Comparison of ENCODE assay signal across 1 cellular context in the genomic region with DNA sequence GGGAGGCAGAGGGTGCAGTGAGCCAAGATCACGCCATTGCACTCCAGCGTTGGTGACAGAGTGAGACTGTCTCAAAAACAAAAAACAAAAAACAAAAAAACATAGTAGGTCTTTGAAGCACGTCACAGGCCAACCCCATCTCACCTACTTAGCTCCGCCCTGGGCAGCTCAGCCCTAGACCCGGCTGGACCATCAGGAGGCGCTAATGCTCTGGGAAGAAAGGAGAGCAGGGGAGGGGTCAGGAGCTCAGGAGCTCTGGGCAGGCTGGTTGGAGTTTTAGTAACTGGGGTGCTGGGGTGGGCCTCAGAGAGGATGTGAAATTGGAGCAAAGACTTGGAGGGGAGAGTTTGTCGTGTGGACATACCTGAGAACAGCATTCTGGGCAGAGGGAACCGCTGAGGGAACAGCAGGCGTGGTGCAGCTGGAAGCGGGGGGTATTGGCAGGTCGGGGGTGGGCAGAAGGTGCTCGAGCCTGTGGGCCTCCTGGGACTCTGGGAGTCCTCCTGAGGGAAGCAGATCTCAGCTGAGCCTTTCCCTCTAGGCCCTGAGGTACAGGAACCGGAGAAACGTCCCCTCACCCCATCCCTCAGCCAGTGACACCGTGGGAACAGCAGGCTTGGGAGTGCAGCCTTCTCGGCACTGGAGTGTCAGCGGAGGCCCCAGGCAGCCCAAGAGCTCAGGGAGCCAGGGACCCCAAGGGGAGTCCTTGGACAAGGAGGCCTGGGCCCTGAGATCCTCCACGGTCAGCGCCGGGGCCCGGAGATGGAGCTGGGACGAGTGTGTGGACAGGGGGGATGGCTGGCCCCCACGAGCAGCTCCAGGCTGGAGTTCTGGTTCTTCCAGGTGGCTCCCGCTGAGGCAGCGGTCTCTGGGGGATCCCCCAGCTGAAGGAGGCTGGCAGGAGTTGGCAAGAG.
A peak's percentile ranks its signal among the peaks of the same experiment; 100 is the strongest.
TF ChIP-seq lines count a peak whose summit lies in the region.

No MANE protein-coding gene starts in this region.

TF ChIP-seq in HEK293, 187 proteins besides CTCF, POLR2A, EP300 and RAD21 (continued from another document):
- TF ChIP-seq ZNF501 (tag by site-specific recombination; IDR thresholded peaks at IDR 0.05), result no peak
- 0 out of 2 replicates have a peak, but pooled peaks have one; percentile 30 for TF ChIP-seq ZBTB21 (tag by site-specific recombination; IDR thresholded peaks at IDR 0.05)
- TF ChIP-seq PRDM10 (tag by site-specific recombination; IDR thresholded peaks at IDR 0.05), result no peak
- TF ChIP-seq ZNF791 (tag by site-specific recombination; IDR thresholded peaks at IDR 0.05), result no peak
- TF ChIP-seq, protein P1, sequence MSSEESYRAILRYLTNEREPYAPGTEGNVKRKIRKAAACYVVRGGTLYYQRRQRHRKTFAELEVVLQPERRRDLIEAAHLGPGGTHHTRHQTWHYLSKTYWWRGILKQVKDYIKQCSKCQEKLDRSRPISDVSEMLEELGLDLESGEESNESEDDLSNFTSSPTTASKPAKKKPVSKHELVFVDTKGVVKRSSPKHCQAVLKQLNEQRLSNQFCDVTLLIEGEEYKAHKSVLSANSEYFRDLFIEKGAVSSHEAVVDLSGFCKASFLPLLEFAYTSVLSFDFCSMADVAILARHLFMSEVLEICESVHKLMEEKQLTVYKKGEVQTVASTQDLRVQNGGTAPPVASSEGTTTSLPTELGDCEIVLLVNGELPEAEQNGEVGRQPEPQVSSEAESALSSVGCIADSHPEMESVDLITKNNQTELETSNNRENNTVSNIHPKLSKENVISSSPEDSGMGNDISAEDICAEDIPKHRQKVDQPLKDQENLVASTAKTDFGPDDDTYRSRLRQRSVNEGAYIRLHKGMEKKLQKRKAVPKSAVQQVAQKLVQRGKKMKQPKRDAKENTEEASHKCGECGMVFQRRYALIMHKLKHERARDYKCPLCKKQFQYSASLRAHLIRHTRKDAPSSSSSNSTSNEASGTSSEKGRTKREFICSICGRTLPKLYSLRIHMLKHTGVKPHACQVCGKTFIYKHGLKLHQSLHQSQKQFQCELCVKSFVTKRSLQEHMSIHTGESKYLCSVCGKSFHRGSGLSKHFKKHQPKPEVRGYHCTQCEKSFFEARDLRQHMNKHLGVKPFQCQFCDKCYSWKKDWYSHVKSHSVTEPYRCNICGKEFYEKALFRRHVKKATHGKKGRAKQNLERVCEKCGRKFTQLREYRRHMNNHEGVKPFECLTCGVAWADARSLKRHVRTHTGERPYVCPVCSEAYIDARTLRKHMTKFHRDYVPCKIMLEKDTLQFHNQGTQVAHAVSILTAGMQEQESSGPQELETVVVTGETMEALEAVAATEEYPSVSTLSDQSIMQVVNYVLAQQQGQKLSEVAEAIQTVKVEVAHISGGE (tag by site-specific recombination; conservative IDR thresholded peaks at IDR 0.05; ENCODE audit: low read depth), result no peak
- TF ChIP-seq, protein P2, sequence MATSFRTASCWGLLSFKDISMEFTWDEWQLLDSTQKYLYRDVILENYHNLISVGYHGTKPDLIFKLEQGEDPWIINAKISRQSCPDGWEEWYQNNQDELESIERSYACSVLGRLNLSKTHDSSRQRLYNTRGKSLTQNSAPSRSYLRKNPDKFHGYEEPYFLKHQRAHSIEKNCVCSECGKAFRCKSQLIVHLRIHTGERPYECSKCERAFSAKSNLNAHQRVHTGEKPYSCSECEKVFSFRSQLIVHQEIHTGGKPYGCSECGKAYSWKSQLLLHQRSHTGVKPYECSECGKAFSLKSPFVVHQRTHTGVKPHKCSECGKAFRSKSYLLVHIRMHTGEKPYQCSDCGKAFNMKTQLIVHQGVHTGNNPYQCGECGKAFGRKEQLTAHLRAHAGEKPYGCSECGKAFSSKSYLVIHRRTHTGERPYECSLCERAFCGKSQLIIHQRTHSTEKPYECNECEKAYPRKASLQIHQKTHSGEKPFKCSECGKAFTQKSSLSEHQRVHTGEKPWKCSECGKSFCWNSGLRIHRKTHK (tag by site-specific recombination; IDR thresholded peaks at IDR 0.05), result no peak
- TF ChIP-seq ZNF302 (tag by site-specific recombination; IDR thresholded peaks at IDR 0.05; ENCODE audit: low read depth), result no peak
- TF ChIP-seq, protein P3, sequence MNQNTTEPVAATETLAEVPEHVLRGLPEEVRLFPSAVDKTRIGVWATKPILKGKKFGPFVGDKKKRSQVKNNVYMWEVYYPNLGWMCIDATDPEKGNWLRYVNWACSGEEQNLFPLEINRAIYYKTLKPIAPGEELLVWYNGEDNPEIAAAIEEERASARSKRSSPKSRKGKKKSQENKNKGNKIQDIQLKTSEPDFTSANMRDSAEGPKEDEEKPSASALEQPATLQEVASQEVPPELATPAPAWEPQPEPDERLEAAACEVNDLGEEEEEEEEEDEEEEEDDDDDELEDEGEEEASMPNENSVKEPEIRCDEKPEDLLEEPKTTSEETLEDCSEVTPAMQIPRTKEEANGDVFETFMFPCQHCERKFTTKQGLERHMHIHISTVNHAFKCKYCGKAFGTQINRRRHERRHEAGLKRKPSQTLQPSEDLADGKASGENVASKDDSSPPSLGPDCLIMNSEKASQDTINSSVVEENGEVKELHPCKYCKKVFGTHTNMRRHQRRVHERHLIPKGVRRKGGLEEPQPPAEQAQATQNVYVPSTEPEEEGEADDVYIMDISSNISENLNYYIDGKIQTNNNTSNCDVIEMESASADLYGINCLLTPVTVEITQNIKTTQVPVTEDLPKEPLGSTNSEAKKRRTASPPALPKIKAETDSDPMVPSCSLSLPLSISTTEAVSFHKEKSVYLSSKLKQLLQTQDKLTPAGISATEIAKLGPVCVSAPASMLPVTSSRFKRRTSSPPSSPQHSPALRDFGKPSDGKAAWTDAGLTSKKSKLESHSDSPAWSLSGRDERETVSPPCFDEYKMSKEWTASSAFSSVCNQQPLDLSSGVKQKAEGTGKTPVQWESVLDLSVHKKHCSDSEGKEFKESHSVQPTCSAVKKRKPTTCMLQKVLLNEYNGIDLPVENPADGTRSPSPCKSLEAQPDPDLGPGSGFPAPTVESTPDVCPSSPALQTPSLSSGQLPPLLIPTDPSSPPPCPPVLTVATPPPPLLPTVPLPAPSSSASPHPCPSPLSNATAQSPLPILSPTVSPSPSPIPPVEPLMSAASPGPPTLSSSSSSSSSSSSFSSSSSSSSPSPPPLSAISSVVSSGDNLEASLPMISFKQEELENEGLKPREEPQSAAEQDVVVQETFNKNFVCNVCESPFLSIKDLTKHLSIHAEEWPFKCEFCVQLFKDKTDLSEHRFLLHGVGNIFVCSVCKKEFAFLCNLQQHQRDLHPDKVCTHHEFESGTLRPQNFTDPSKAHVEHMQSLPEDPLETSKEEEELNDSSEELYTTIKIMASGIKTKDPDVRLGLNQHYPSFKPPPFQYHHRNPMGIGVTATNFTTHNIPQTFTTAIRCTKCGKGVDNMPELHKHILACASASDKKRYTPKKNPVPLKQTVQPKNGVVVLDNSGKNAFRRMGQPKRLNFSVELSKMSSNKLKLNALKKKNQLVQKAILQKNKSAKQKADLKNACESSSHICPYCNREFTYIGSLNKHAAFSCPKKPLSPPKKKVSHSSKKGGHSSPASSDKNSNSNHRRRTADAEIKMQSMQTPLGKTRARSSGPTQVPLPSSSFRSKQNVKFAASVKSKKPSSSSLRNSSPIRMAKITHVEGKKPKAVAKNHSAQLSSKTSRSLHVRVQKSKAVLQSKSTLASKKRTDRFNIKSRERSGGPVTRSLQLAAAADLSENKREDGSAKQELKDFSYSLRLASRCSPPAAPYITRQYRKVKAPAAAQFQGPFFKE (tag by site-specific recombination; IDR thresholded peaks at IDR 0.05; ENCODE audit: borderline replicate concordance), result no peak
- no peak for TF ChIP-seq MZF1 (tag by site-specific recombination; IDR thresholded peaks at IDR 0.05; ENCODE audit: borderline replicate concordance)
- 0 out of 2 replicates have a peak, but pooled peaks have one; percentile 53 for TF ChIP-seq PATZ1 (tag by site-specific recombination; IDR thresholded peaks at IDR 0.05)
- TF ChIP-seq ZNF654 (tag by site-specific recombination; IDR thresholded peaks at IDR 0.05; ENCODE audit: low read depth), result peak; percentile 48
- TF ChIP-seq ZNF747 (tag by site-specific recombination; IDR thresholded peaks at IDR 0.05), result no peak
- 0 out of 2 replicates have a peak, but pooled peaks have one; percentile 9 for TF ChIP-seq GLIS1 (tag by site-specific recombination; IDR thresholded peaks at IDR 0.05)
- 0 out of 2 replicates have a peak, but pooled peaks have one; percentile 15 for TF ChIP-seq ZBTB8A (tag by site-specific recombination; IDR thresholded peaks at IDR 0.05)
- no peak for TF ChIP-seq ZNF658 (tag by site-specific recombination; IDR thresholded peaks at IDR 0.05)
- no peak for TF ChIP-seq ZNF561 (tag by site-specific recombination; IDR thresholded peaks at IDR 0.05; ENCODE audit: borderline replicate concordance)
- TF ChIP-seq ZNF280C (tag by site-specific recombination; IDR thresholded peaks at IDR 0.05), result no peak
- TF ChIP-seq MYNN (tag by site-specific recombination; IDR thresholded peaks at IDR 0.05; ENCODE audit: borderline replicate concordance), result no peak
- no peak for TF ChIP-seq ZNF416 (tag by site-specific recombination; IDR thresholded peaks at IDR 0.05)
- no peak for TF ChIP-seq ZNF621 (tag by site-specific recombination; IDR thresholded peaks at IDR 0.05)
